In the genomic region with DNA sequence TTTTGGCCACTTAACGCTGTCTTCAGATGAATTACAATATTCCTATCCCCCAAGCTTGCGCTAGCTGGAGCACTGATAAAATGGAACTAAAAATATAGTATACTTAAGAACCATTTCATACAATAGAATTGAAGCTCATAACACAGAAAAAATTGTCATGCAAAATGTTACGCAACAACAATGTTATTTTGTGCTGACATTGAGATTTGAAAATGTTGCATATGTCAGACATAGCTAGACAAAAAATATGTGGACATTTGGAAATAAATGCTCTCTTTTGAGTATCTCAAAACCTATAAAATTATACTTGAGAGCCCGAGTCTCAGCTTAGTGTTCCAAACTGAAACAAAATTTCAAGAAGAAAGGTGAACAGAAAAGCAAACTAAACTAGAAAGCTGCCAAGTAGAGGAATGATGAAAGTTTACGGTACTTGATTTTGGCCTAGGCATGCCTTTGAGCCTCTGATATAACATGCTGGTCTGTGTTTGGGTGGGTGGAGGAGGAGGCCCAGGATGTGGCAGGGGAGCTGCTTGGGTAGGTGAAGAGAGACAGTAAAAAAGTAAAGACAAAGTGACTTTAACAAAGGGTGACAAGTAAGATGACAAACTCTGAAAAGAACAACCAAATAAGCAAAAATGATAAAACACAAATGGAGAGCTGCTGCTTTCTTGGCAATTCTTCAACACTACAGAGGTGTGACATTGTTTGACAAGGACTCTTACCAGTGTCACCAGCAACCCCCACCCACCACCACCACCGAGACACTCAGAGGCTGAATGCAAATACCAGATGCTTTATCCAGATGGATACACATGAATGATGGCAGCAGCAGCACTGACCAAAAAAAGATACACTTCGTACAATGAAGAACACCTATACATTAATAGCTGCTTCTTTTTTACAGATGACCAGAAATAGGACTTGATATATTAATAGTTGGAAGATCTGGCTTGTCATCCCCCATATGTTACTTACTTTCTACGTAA, we compare ENCODE assay signal across 20 cellular contexts.
DNase-seq lines count a peak whose midpoint lies in the region; ATAC-seq, FAIRE-seq and TF ChIP-seq lines count a peak whose summit lies in the region.
"Had no signal": no experiment of that assay in that cellular context is flagged by ENCODE, and none has a peak within 500 bp of the region (broad histone marks: within the 10 kb centered on the region; RNA-seq: fewer than 3 reads in every experiment).

No MANE protein-coding gene starts in this region.

- H3K9me1 ChIP-seq in K562 (ENCODE audit: control insufficient read depth, insufficient read depth, low read length): no peaks in the 10 kb centered on the region

- 5% methylated on average over 8 of the region's 8 CpGs for WGBS in K562 (ENCODE audit: insufficient coverage, low coverage, missing lambda C conversion rate)
- WGBS in ovary, 3 donors: 40 to 47% (median 44%) methylated on average over 8 of the region's 8 CpGs

- TF ChIP-seq RAD21 in K562 (CRISPR knock-in tag; conservative IDR thresholded peaks at IDR 0.05 in 1 of 2, IDR thresholded peaks at IDR 0.05 in 1 of 2): no peak

- H4K20me1 ChIP-seq in BLaER1 treated with 17β-estradiol and CSF1 and Interleukin-3, amounts not matched to agents 10 nM and 100 nM: no peaks in the 10 kb centered on the region
- no peaks in the 10 kb centered on the region for H4K20me1 ChIP-seq in K562 (replicated peaks; ENCODE audit: control insufficient read depth, insufficient read depth, low read length)

- no peak for FAIRE-seq in K562 (lab: Jason Lieb, UNC)
- FAIRE-seq: A204.1 had no signal

- TF ChIP-seq POLR2A in K562 (conservative IDR thresholded peaks at IDR 0.05): no peak
- TF ChIP-seq POLR2A in ovary (IDR thresholded peaks at IDR 0.05): no peak

- no peak for TF ChIP-seq EP300 in K562 (IDR thresholded peaks at IDR 0.05; ENCODE audit: low read length)
- TF ChIP-seq EP300 in ovary (IDR thresholded peaks at IDR 0.05): no peak

- H3K36me3 ChIP-seq in BLaER1 treated with 17β-estradiol and CSF1 and Interleukin-3, amounts not matched to agents 10 nM and 100 nM: no peaks in the 10 kb centered on the region
- H3K36me3 ChIP-seq in K562 (ENCODE audit: control insufficient read depth, insufficient read depth, low read length): no peaks in the 10 kb centered on the region
- H3K36me3 ChIP-seq in ovary: no peaks in the 10 kb centered on the region
- H3K36me3 ChIP-seq: MG63, SJCRH30 had no signal

- TF ChIP-seq CTCF in K562 (IDR thresholded peaks at IDR 0.05 in 2 of 3, conservative IDR thresholded peaks at IDR 0.05 in 1 of 3; ENCODE audit: insufficient read depth in 2 of 3, low read depth in 1 of 3, low read length in 3 of 3) (no peak), ovary (IDR thresholded peaks at IDR 0.05) (no peak)

- H3K9ac ChIP-seq in BLaER1 treated with 17β-estradiol and CSF1 and Interleukin-3, amounts not matched to agents 10 nM and 100 nM: no peak overlapping the region
- no peak overlapping the region for H3K9ac ChIP-seq in K562 (ENCODE audit: insufficient read depth in 1 of 2, low read depth in 2 of 2, low read length in 2 of 2)
- H3K9ac ChIP-seq: KMS-11 had no signal

- ATAC-seq in GM19351 (IDR thresholded peaks at IDR 0.05; ENCODE audit: unreplicated experiment): peak; percentile 78
- no peak for ATAC-seq in K562
- no peak for ATAC-seq in GM19463 (IDR thresholded peaks at IDR 0.05; ENCODE audit: unreplicated experiment)
- ATAC-seq: HCT116 had no signal

- intact Hi-C loops in K562 (cut with micrococcal nuclease) (no loop called here), ovary (cut with DNase I) (no loop called here), cardiac septum (cut with DNase I) (no loop called here)

- peaks cover 0 to 16% (median 9%) of the 10 kb centered on the region in 10 experiments; a peak in 13 of 20 replicates for H3K4me1 ChIP-seq in BLaER1 treated with 17β-estradiol and CSF1 and Interleukin-3, amounts not matched to agents 10 nM and 100 nM
- no peaks in the 10 kb centered on the region for H3K4me1 ChIP-seq in K562 (replicated peaks in 1 of 2; ENCODE audit: control insufficient read depth in 2 of 2, insufficient read depth in 2 of 2, low read length in 2 of 2)
- peaks cover 1% of the 10 kb centered on the region for H3K4me1 ChIP-seq in ovary (ENCODE audit: insufficient read depth)
- H3K4me1 ChIP-seq: SJCRH30 had no signal

- H3K9me3 ChIP-seq in BLaER1 treated with 17β-estradiol and CSF1 and Interleukin-3, amounts not matched to agents 10 nM and 100 nM (replicated peaks in 1 of 11): no peaks in the 10 kb centered on the region
- H3K9me3 ChIP-seq in K562 (replicated peaks; ENCODE audit: control insufficient read depth, insufficient read depth, low read depth, low read length): no peaks in the 10 kb centered on the region
- H3K9me3 ChIP-seq in ovary: no peaks in the 10 kb centered on the region
- H3K9me3 ChIP-seq: MG63, SJCRH30 had no signal

- CTCF ChIA-PET in K562 (lab: Yijun Ruan, JAX; ENCODE audit: low intra/inter-chr PET ratio): no interaction called here

- no peaks in the 10 kb centered on the region for H3K27me3 ChIP-seq in BLaER1 treated with 17β-estradiol and CSF1 and Interleukin-3, amounts not matched to agents 10 nM and 100 nM
- H3K27me3 ChIP-seq in K562 (ENCODE audit: control insufficient read depth in 2 of 2, insufficient read depth in 2 of 2, low read length in 2 of 2) (no peaks in the 10 kb centered on the region), ovary (no peaks in the 10 kb centered on the region)
- H3K27me3 ChIP-seq: MG63, SJCRH30 had no signal

- POLR2A ChIA-PET in K562 (lab: Yijun Ruan, JAX): no interaction called here

- no peak overlapping the region for H2AFZ ChIP-seq in K562 (ENCODE audit: low read depth, low read length)

- in situ Hi-C loops in K562 (cut with MboI): no loop called here

- no TSS peak for BruUV-seq in K562 (replicated peaks; lab: Mats Ljungman, UMichigan)

- H3K27ac ChIP-seq in BLaER1 treated with 17β-estradiol and CSF1 and Interleukin-3, amounts not matched to agents 10 nM and 100 nM: no peak overlapping the region
- H3K27ac ChIP-seq in K562 (ENCODE audit: extremely low read depth, low read depth, low read length) (no peak overlapping the region), ovary (no peak overlapping the region)
- H3K27ac ChIP-seq: KMS-11, RWPE1, SJCRH30 had no signal

- H3K4me2 ChIP-seq in BLaER1 treated with 17β-estradiol and CSF1 and Interleukin-3, amounts not matched to agents 10 nM and 100 nM: peak overlapping the region in 8 of 11 experiments; percentile 7 to 52 (median 33); a peak in 14 of 22 replicates
- no peak overlapping the region for H3K4me2 ChIP-seq in K562 (ENCODE audit: insufficient read depth, low read length)
- H3K4me2 ChIP-seq: KMS-11 had no signal

- H3K79me2 ChIP-seq in K562 (ENCODE audit: control insufficient read depth, insufficient read depth, low read length): no peaks in the 10 kb centered on the region

- DNase-seq in NAMALWA (ENCODE audit: low spot score) (peak; percentile 42), K562 (ENCODE audit: extremely low read depth in 1 of 4, low spot score in 3 of 4) (no peak), ovary (no peak), cardiac septum (ENCODE audit: low spot score) (no peak)
- DNase-seq in effector CD8-positive, alpha-beta T cell (lab: John Stamatoyannopoulos, UW): no peak
- DNase-seq: CD4-positive, CD25-positive, alpha-beta regulatory T cell; DMS79 treated with DMSO at 0.1 percent for 48 hours; GF-D8; MG63; NCI-H1930; NK-92 treated with Interleukin-12 subunit alpha and Interleukin-12 subunit beta, amount 100 ng/mL, for 24 hours; SJCRH30; SW 1271 had no signal

- H3K4me3 ChIP-seq in BLaER1 treated with 17β-estradiol and CSF1 and Interleukin-3, amounts not matched to agents 10 nM and 100 nM: no peak overlapping the region
- H3K4me3 ChIP-seq in K562: no peak overlapping the region
- H3K4me3 ChIP-seq in ovary: no peak overlapping the region
- H3K4me3 ChIP-seq: MG63, SJCRH30 had no signal

TF ChIP-seq in K562, 482 proteins besides CTCF, POLR2A, EP300 and RAD21:
- TF ChIP-seq ZNF655 (CRISPR knock-in tag; IDR thresholded peaks at IDR 0.05): no peak
- no peak for TF ChIP-seq ZFPM2 (CRISPR knock-in tag; IDR thresholded peaks at IDR 0.05)
- TF ChIP-seq ZNF316 (IDR thresholded peaks at IDR 0.05): 0 out of 2 replicates have a peak, but pooled peaks have one; percentile 15
